In genomic region chr9:127929044-127929979, GRCh38 we compare ENCODE assay signal across 14 cellular contexts. TPM values are rescaled to one million over a fixed set of nuclear protein-coding genes. Genes with fewer than 3 reads are reported as not detected.
DNase-seq lines count a peak whose midpoint lies in the region; ATAC-seq, FAIRE-seq and TF ChIP-seq lines count a peak whose summit lies in the region.
"Had no signal": no experiment of that assay in that cellular context is flagged by ENCODE, and none has a peak within 500 bp of the region (broad histone marks: within the 10 kb centered on the region; RNA-seq: fewer than 3 reads in every experiment).

No MANE protein-coding gene starts in this region.

- peaks cover 36% of the 10 kb centered on the region for H3K4me1 ChIP-seq in MM.1S (ENCODE audit: low read length)
- H3K4me1 ChIP-seq in neural progenitor cell, result peaks cover 21% of the 10 kb centered on the region
- H3K4me1 ChIP-seq: prostate gland had no signal

- H3K9me2 ChIP-seq in MM.1S (replicated peaks; ENCODE audit: insufficient read depth, low read length), result no peaks in the 10 kb centered on the region

- no peak for DNase-seq in activated T-cell treated with anti-CD3 and anti-CD28 coated beads, Interleukin-2, amount 50 U/mL, for 24 hours
- DNase-seq in activated T-cell treated with anti-CD3 and anti-CD28 coated beads, Interleukin-2, amount 50 U/mL, for 48 hours, result no peak
- DNase-seq in MM.1S (peak; percentile 74), chondrocyte (ENCODE audit: low spot score) (no peak), neural progenitor cell (ENCODE audit: low spot score) (no peak), HTR-8/SVneo (ENCODE audit: insufficient read length, low spot score) (no peak), NCI-H2029 treated with DMSO at 0.1 percent for 48 hours (lab: John Stamatoyannopoulos, UW) (no peak)
- DNase-seq: anterior cingulate cortex, DND-41, NCI-H1105 had no signal

- H3K27me3 Mint-ChIP-seq in activated T-cell treated with anti-CD3 and anti-CD28 coated beads, Interleukin-2, amount 50 U/mL, for 24 hours, result peaks cover 12% of the 10 kb centered on the region
- H3K27me3 Mint-ChIP-seq in chondrocyte (ENCODE audit: low read depth) (no peaks in the 10 kb centered on the region), neural progenitor cell (ENCODE audit: insufficient read depth, low read depth) (peaks cover 47% of the 10 kb centered on the region)

- H3K79me2 ChIP-seq in MM.1S (ENCODE audit: low read length) (peaks cover 2% of the 10 kb centered on the region; the same call in 1 of the 2 replicates), neural progenitor cell (ENCODE audit: low read depth) (no peaks in the 10 kb centered on the region)

- peaks cover 15% of the 10 kb centered on the region for H3K36me3 Mint-ChIP-seq in activated T-cell treated with anti-CD3 and anti-CD28 coated beads, Interleukin-2, amount 50 U/mL, for 24 hours (ENCODE audit: low read depth)
- H3K36me3 Mint-ChIP-seq in chondrocyte (ENCODE audit: low read depth), result peaks cover 3% of the 10 kb centered on the region
- no peaks in the 10 kb centered on the region for H3K36me3 Mint-ChIP-seq in neural progenitor cell

- H3K4me2 ChIP-seq in MM.1S (ENCODE audit: low read depth, low read length) (peak overlapping the region; percentile 96), neural progenitor cell (peak overlapping the region; percentile 76)

- H2AFZ ChIP-seq in MM.1S (ENCODE audit: low read length) (no peak overlapping the region), neural progenitor cell (replicated peaks) (no peak overlapping the region)

- H3K27ac Mint-ChIP-seq in activated T-cell treated with anti-CD3 and anti-CD28 coated beads, Interleukin-2, amount 50 U/mL, for 24 hours, result no peak overlapping the region
- H3K27ac Mint-ChIP-seq in chondrocyte (ENCODE audit: unreplicated experiment) (no peak overlapping the region), neural progenitor cell (no peak overlapping the region)
- H3K27ac Mint-ChIP-seq: dendritic cell treated with granulocyte-macrophage colony-stimulating factor and Interleukin-4, amounts not matched to agents 40 ng/mL and 50 ng/mL, for 4 days had no signal

- FAIRE-seq in HTR-8/SVneo (lab: Jason Lieb, UNC), result no peak

- no peaks in the 10 kb centered on the region for H3K9me3 ChIP-seq in MM.1S (replicated peaks; ENCODE audit: insufficient read depth, low read length)
- no peaks in the 10 kb centered on the region for H3K9me3 ChIP-seq in neural progenitor cell (ENCODE audit: low read depth)
- H3K9me3 ChIP-seq: prostate gland, upper lobe of left lung had no signal

- no peaks in the 10 kb centered on the region for H4K20me1 ChIP-seq in MM.1S (ENCODE audit: insufficient read depth, low read length)
- peaks cover 30% of the 10 kb centered on the region for H4K20me1 ChIP-seq in neural progenitor cell (ENCODE audit: low read depth)

- H3K9ac ChIP-seq in MM.1S (ENCODE audit: low read length), result peak overlapping the region; percentile 51; the same call in 1 of the 2 replicates
- no peak overlapping the region for H3K9ac ChIP-seq in neural progenitor cell

- H3K4me3 ChIP-seq in MM.1S (ENCODE audit: low read length), result no peak overlapping the region; the same call in 1 of the 2 replicates
- H3K4me3 ChIP-seq in neural progenitor cell, result no peak overlapping the region

- TF ChIP-seq CTCF in MM.1S (IDR thresholded peaks at IDR 0.05; ENCODE audit: low read length), result no peak
- no peak for TF ChIP-seq CTCF in chondrocyte (IDR thresholded peaks at IDR 0.05)
- TF ChIP-seq CTCF in neural progenitor cell (IDR thresholded peaks at IDR 0.05), result no peak

- no peaks in the 10 kb centered on the region for H3K27me3 ChIP-seq in MM.1S (replicated peaks; ENCODE audit: insufficient read depth, low read length)
- peaks cover 46% of the 10 kb centered on the region for H3K27me3 ChIP-seq in neural progenitor cell

- peaks cover 43% of the 10 kb centered on the region for H3K4me1 Mint-ChIP-seq in activated T-cell treated with anti-CD3 and anti-CD28 coated beads, Interleukin-2, amount 50 U/mL, for 24 hours (ENCODE audit: low read depth)
- peaks cover 26% of the 10 kb centered on the region for H3K4me1 Mint-ChIP-seq in chondrocyte (ENCODE audit: low read depth)
- H3K4me1 Mint-ChIP-seq in neural progenitor cell, result peaks cover 21% of the 10 kb centered on the region

- ATAC-seq in HG03565 (IDR thresholded peaks at IDR 0.05; ENCODE audit: unreplicated experiment), result no peak

- peak overlapping the region; percentile 69 for H3K4me3 Mint-ChIP-seq in activated T-cell treated with anti-CD3 and anti-CD28 coated beads, Interleukin-2, amount 50 U/mL, for 24 hours
- peak overlapping the region; percentile 28 for H3K4me3 Mint-ChIP-seq in chondrocyte (ENCODE audit: unreplicated experiment)
- H3K4me3 Mint-ChIP-seq in neural progenitor cell, result peak overlapping the region; percentile 83
- H3K4me3 Mint-ChIP-seq: dendritic cell treated with granulocyte-macrophage colony-stimulating factor and Interleukin-4, amounts not matched to agents 40 ng/mL and 50 ng/mL, for 4 days had no signal

- H3F3A ChIP-seq in MM.1S (ENCODE audit: insufficient read depth, low read length), result peaks cover 52% of the 10 kb centered on the region
- peaks cover 54% of the 10 kb centered on the region for H3F3A ChIP-seq in neural progenitor cell (ENCODE audit: low read depth)

- no peaks in the 10 kb centered on the region for H3K9me3 Mint-ChIP-seq in activated T-cell treated with anti-CD3 and anti-CD28 coated beads, Interleukin-2, amount 50 U/mL, for 24 hours
- H3K9me3 Mint-ChIP-seq in chondrocyte (ENCODE audit: low read depth) (no peaks in the 10 kb centered on the region), neural progenitor cell (peaks cover 2% of the 10 kb centered on the region)
- H3K9me3 Mint-ChIP-seq: dendritic cell treated with granulocyte-macrophage colony-stimulating factor and Interleukin-4, amounts not matched to agents 40 ng/mL and 50 ng/mL, for 4 days had no signal

- peak overlapping the region; percentile 62; the same call in 1 of the 2 replicates for H3K27ac ChIP-seq in MM.1S (ENCODE audit: low read length)
- no peak overlapping the region for H3K27ac ChIP-seq in neural progenitor cell
- H3K27ac ChIP-seq: prostate gland had no signal

- H3K36me3 ChIP-seq in MM.1S (replicated peaks; ENCODE audit: insufficient read depth, low read length) (no peaks in the 10 kb centered on the region), neural progenitor cell (no peaks in the 10 kb centered on the region)
- H3K36me3 ChIP-seq: prostate gland, upper lobe of left lung had no signal

RNA-seq across cellular contexts. Expression of gene PIP5KL1, which starts 1.3 kb away (rescaled TPM):
- total RNA-seq in chondrocyte (1.4 to 4.3 TPM (median 2.7 TPM) in 3 replicates), neural progenitor cell (ENCODE audit: low replicate concordance) (1.4 and 8.8 TPM in 2 replicates)

RNA-seq across cellular contexts. Expression of gene DPM2, which starts 8.3 kb away (rescaled TPM):
- 26.3 to 28.9 TPM (median 27.8 TPM) in 3 replicates for total RNA-seq in chondrocyte
- total RNA-seq in neural progenitor cell (ENCODE audit: low replicate concordance), result 9.1 and 20.5 TPM in 2 replicates

RNA-seq across cellular contexts. Expression of gene ST6GALNAC4, which starts 12.5 kb away (rescaled TPM):
- 22.2 to 25.5 TPM (median 24.4 TPM) in 3 replicates for total RNA-seq in chondrocyte
- 5.5 and 11.1 TPM in 2 replicates for total RNA-seq in neural progenitor cell (ENCODE audit: low replicate concordance)

RNA-seq across cellular contexts. Expression of gene ST6GALNAC6, which starts 29.9 kb away (rescaled TPM):
- total RNA-seq in chondrocyte, result 45.5 to 54.3 TPM (median 47.5 TPM) in 3 replicates
- total RNA-seq in neural progenitor cell (ENCODE audit: low replicate concordance), result 14.3 and 42.7 TPM in 2 replicates

RNA-seq across cellular contexts. Expression of gene EEIG1, which starts 51.5 kb away (rescaled TPM):
- 39.4 to 63.0 TPM (median 61.8 TPM) in 3 replicates for total RNA-seq in chondrocyte
- 8.8 and 30.8 TPM in 2 replicates for total RNA-seq in neural progenitor cell (ENCODE audit: low replicate concordance)

Comparison
In these comparisons a context has a peak if more than half of its experiments do, and no peak if none do; other contexts are left out.
1. H3K4me3 Mint-ChIP-seq: peak in every context shown above with its lines; median percentile 83 in neural progenitor cell; 69 in activated T-cell treated with anti-CD3 and anti-CD28 coated beads, Interleukin-2, amount 50 U/mL, for 24 hours; 28 in chondrocyte.